In the genomic region with DNA sequence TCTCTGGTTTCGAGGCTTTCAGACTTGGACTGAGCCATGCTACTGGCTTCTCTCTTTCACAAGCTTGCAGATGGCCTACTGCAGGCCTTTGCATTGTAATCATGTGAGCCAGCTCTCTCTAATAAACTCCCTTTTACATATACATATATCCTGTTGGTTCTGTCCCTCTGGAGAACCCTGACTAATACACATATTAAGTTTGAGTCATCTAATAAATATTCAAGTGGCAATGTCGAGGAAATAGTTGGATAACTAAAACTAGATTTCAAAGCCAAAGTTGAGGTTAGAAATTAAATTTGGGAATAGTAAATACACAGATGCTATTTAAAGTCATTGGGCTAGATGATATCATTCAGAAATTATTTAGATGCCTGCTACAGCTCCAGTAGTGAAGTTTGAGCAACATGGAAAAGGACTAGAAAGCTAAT, we compare ENCODE assay signal across 21 cellular contexts.
DNase-seq lines count a peak whose midpoint lies in the region; ATAC-seq and TF ChIP-seq lines count a peak whose summit lies in the region.
"Had no signal": no experiment of that assay in that cellular context is flagged by ENCODE, and none has a peak within 500 bp of the region (broad histone marks: within the 10 kb centered on the region; RNA-seq: fewer than 3 reads in every experiment).

No MANE protein-coding gene starts in this region.

- DNase-seq in A172 (ENCODE audit: low spot score), result peak; percentile 34
- DNase-seq in HS-5 (ENCODE audit: low read depth), result peak; percentile 84
- DNase-seq in astrocyte of the spinal cord (ENCODE audit: low read depth, low spot score), result peak; percentile 72
- DNase-seq in kidney tubule cell (ENCODE audit: low spot score), result peak; percentile 55
- no peak for DNase-seq in NCI-H146 (lab: John Stamatoyannopoulos, UW)
- DNase-seq in NCI-H69 (lab: John Stamatoyannopoulos, UW), result no peak
- DNase-seq: activated CD4-positive, alpha-beta T cell treated with anti-CD3 and anti-CD28 coated beads for 36 hours; activated CD8-positive, alpha-beta memory T cell treated with anti-CD3 and anti-CD28 coated beads, Interleukin-2, amount 50 U/mL, for 48 hours; activated naive CD4-positive, alpha-beta T cell treated with Interleukin-2 at 50 U/mL for 16 hours; effector memory CD8-positive, alpha-beta T cell; gastrocnemius medialis; GDM1; GOT3; left ventricle myocardium superior; NCI-H2227 treated with DMSO at 0.1 percent for 48 hours; spleen; trophoblast cell had no signal

- ATAC-seq in HG03280 (IDR thresholded peaks at IDR 0.05; ENCODE audit: unreplicated experiment) (no peak), esophagus mucosa (no peak)
- ATAC-seq: A549; activated CD4-positive, alpha-beta T cell treated with anti-CD3 and anti-CD28 coated beads for 36 hours; effector memory CD8-positive, alpha-beta T cell; gastrocnemius medialis; left ventricle myocardium superior; stimulated activated memory B cell treated with anti-CD40 and anti-IgM and Interleukin-4, amounts not matched to agents 10 μg/mL and 1 μg/mL and 100 μg/mL, for 72 hours had no signal

- TF ChIP-seq CTCF in astrocyte of the spinal cord (IDR thresholded peaks at IDR 0.05; ENCODE audit: low read depth, low read length), result no peak

- in situ Hi-C loops in astrocyte of the spinal cord (cut with HindIII; ENCODE audit: low sequenced_read_pairs), result no loop called here

- H3K4me3 ChIP-seq in astrocyte of the spinal cord (ENCODE audit: low read depth, low read length), result no peak overlapping the region
- H3K4me3 ChIP-seq: A549, gastrocnemius medialis, spleen had no signal

Comparison
In these comparisons a context has a peak if more than half of its experiments do, and no peak if none do; other contexts are left out.
1. DNase-seq: peak in A172 (single experiment), HS-5 (single experiment), astrocyte of the spinal cord (single experiment) and kidney tubule cell (single experiment); none in NCI-H146 (single experiment) and NCI-H69 (single experiment).